In genomic region chr14:85425507-85425906, GRCh38 we compare ENCODE assay signal across 19 cellular contexts.
"Had no signal": no experiment of that assay in that cellular context is flagged by ENCODE, and none has a peak within 500 bp of the region (broad histone marks: within the 10 kb centered on the region; RNA-seq: fewer than 3 reads in every experiment).

No MANE protein-coding gene starts in this region.

- H3K4me1 ChIP-seq: esophagus muscularis mucosa, transverse colon had no signal

- H3K9me3 ChIP-seq: esophagus muscularis mucosa, transverse colon had no signal

- ATAC-seq: activated CD8-positive, alpha-beta T cell treated with anti-CD3 and anti-CD28 coated beads, Interleukin-2, amount 10 ng/mL, durations not matched to agents 7 days and 5 days; left ventricle myocardium superior; sciatic nerve; stimulated activated memory B cell treated with anti-CD40 and anti-IgM and Interleukin-4, amounts not matched to agents 10 μg/mL and 1 μg/mL and 100 μg/mL, for 72 hours; T-cell had no signal

- H3K36me3 ChIP-seq: esophagus muscularis mucosa, transverse colon, WERI-Rb-1 had no signal

- H3K27ac ChIP-seq: esophagus muscularis mucosa, transverse colon, WERI-Rb-1 had no signal

- H3K27me3 ChIP-seq: body of pancreas, esophagus muscularis mucosa, transverse colon had no signal

- H3K4me3 ChIP-seq: body of pancreas, esophagus muscularis mucosa, smooth muscle cell, transverse colon had no signal

- DNase-seq: activated CD4-positive, alpha-beta T cell treated with anti-CD3 and anti-CD28 coated beads for 1 hour; activated CD4-positive, alpha-beta T cell treated with anti-CD3 and anti-CD28 coated beads, Interleukin-2, amount 50 U/mL, for 1 hour; activated CD8-positive, alpha-beta T cell treated with anti-CD3 and anti-CD28 coated beads, Interleukin-2, amount 10 ng/mL, durations not matched to agents 7 days and 5 days; activated gamma-delta T cell; body of pancreas; caudate nucleus; effector memory CD4-positive, alpha-beta T cell; left ventricle myocardium superior; mammary epithelial cell; midbrain; nucleus accumbens; stimulated activated CD4-positive, alpha-beta T cell treated with anti-CD3 and anti-CD28 coated beads, Interleukin-15, amount 100 ng/mL, for 24 hours; T-cell; transverse colon; WERI-Rb-1 had no signal

- H3K4me2 ChIP-seq: smooth muscle cell had no signal
